19 cellular contexts compared by ENCODE assay signal in genomic region chr5:124555179-124555578, GRCh38.
DNase-seq lines count a peak whose midpoint lies in the region; ATAC-seq and TF ChIP-seq lines count a peak whose summit lies in the region.
"Had no signal": no experiment of that assay in that cellular context is flagged by ENCODE, and none has a peak within 500 bp of the region (broad histone marks: within the 10 kb centered on the region; RNA-seq: fewer than 3 reads in every experiment).

No MANE protein-coding gene starts in this region.

- no peaks in the 10 kb centered on the region; the same call in 2 of the 3 replicates for H3K9me3 Mint-ChIP-seq in GM23338
- no peaks in the 10 kb centered on the region for H3K9me3 Mint-ChIP-seq in mesothelial cell of epicardium
- peaks cover 3% of the 10 kb centered on the region for H3K9me3 Mint-ChIP-seq in progenitor cell of endocrine pancreas (ENCODE audit: low read depth)
- H3K9me3 Mint-ChIP-seq: HFFc6 had no signal

- no peak for TF ChIP-seq CTCF in GM23338 (conservative IDR thresholded peaks at IDR 0.05; ENCODE audit: low read depth in 2 of 2)
- no peak for TF ChIP-seq CTCF in mesothelial cell of epicardium (IDR thresholded peaks at IDR 0.05; ENCODE audit: unreplicated experiment)
- TF ChIP-seq CTCF in progenitor cell of endocrine pancreas (IDR thresholded peaks at IDR 0.05; ENCODE audit: unreplicated experiment): no peak
- TF ChIP-seq CTCF in foreskin keratinocyte (conservative IDR thresholded peaks at IDR 0.05): no peak

- peaks cover 8% of the 10 kb centered on the region for H3K27me3 Mint-ChIP-seq in GM23338 (ENCODE audit: insufficient read depth, low read depth, poor library complexity)
- no peaks in the 10 kb centered on the region for H3K27me3 Mint-ChIP-seq in mesothelial cell of epicardium (ENCODE audit: low read depth)
- H3K27me3 Mint-ChIP-seq in progenitor cell of endocrine pancreas: no peaks in the 10 kb centered on the region
- H3K27me3 Mint-ChIP-seq: B cell had no signal

- peaks cover 17% of the 10 kb centered on the region; the same call in 1 of the 2 replicates for H3K27me3 ChIP-seq in GM23338 (ENCODE audit: insufficient read depth)
- no peaks in the 10 kb centered on the region for H3K27me3 ChIP-seq in foreskin keratinocyte
- H3K27me3 ChIP-seq: MG63 had no signal

- H4K20me1 ChIP-seq in GM23338 (replicated peaks; ENCODE audit: insufficient read depth): no peaks in the 10 kb centered on the region

- no peak overlapping the region for H3K27ac Mint-ChIP-seq in GM23338
- H3K27ac Mint-ChIP-seq in mesothelial cell of epicardium: peak overlapping the region; percentile 31
- H3K27ac Mint-ChIP-seq in progenitor cell of endocrine pancreas: peak overlapping the region; percentile 53
- H3K27ac Mint-ChIP-seq: B cell, CD14-positive monocyte, H9, HFFc6 had no signal

- no peak overlapping the region for H2AFZ ChIP-seq in GM23338

- H3K4me3 Mint-ChIP-seq in GM23338: no peak overlapping the region
- no peak overlapping the region for H3K4me3 Mint-ChIP-seq in mesothelial cell of epicardium
- H3K4me3 Mint-ChIP-seq in progenitor cell of endocrine pancreas (ENCODE audit: low read depth): no peak overlapping the region
- H3K4me3 Mint-ChIP-seq: B cell, CD14-positive monocyte, H9, HFFc6 had no signal

- H3K4me2 ChIP-seq in GM23338: peak overlapping the region; percentile 3; the same call in 1 of the 2 replicates

- DNase-seq in GM23338 (ENCODE audit: low spot score) (no peak), caudate nucleus (lab: John Stamatoyannopoulos, UW) (no peak), mesothelial cell of epicardium (ENCODE audit: low spot score in 2 of 2, unreplicated experiment in 2 of 2) (no peak), progenitor cell of endocrine pancreas (ENCODE audit: low spot score, unreplicated experiment) (no peak), foreskin keratinocyte (no peak), AG20443 (ENCODE audit: low spot score) (no peak), glomerular visceral epithelial cell (ENCODE audit: extremely low spot score) (no peak)
- DNase-seq: DMS79 treated with DMSO at 0.1 percent for 48 hours, H9, HFFc6, MG63, NCI-H1436, NCI-H187 treated with DMSO at 0.1 percent for 48 hours, NCI-H2107, NCI-H446 treated with DMSO at 0.1 percent for 48 hours, NCI-H526 treated with DMSO at 0.1 percent for 48 hours, Right ventricle myocardium superior had no signal

- H3K36me3 ChIP-seq in GM23338 (ENCODE audit: insufficient read depth): no peaks in the 10 kb centered on the region
- H3K36me3 ChIP-seq: MG63 had no signal

- H3K27ac ChIP-seq in GM23338 (ENCODE audit: low read depth): no peak overlapping the region
- H3K27ac ChIP-seq in caudate nucleus (ENCODE audit: low read depth, low read length): peak overlapping the region; percentile 18
- H3K27ac ChIP-seq in foreskin keratinocyte: no peak overlapping the region

- peaks cover 21% of the 10 kb centered on the region for H3K4me1 Mint-ChIP-seq in GM23338
- peaks cover 29% of the 10 kb centered on the region for H3K4me1 Mint-ChIP-seq in mesothelial cell of epicardium
- H3K4me1 Mint-ChIP-seq in progenitor cell of endocrine pancreas (ENCODE audit: low read depth): peaks cover 21% of the 10 kb centered on the region
- H3K4me1 Mint-ChIP-seq: CD14-positive monocyte had no signal

- H3K79me2 ChIP-seq in GM23338 (replicated peaks; ENCODE audit: insufficient read depth): no peaks in the 10 kb centered on the region

- no peaks in the 10 kb centered on the region for H3K9me2 ChIP-seq in GM23338 (ENCODE audit: insufficient read depth)

- no peak overlapping the region for H3K4me3 ChIP-seq in GM23338
- H3K4me3 ChIP-seq: MG63 had no signal

- H3F3A ChIP-seq in GM23338 (replicated peaks; ENCODE audit: low read depth): no peaks in the 10 kb centered on the region

- ATAC-seq in GM23338 (no peak), foreskin keratinocyte (no peak)

- H3K36me3 Mint-ChIP-seq in GM23338 (ENCODE audit: low read depth): peaks cover 6% of the 10 kb centered on the region; the same call in 1 of the 3 replicates
- no peaks in the 10 kb centered on the region for H3K36me3 Mint-ChIP-seq in mesothelial cell of epicardium
- no peaks in the 10 kb centered on the region for H3K36me3 Mint-ChIP-seq in progenitor cell of endocrine pancreas (ENCODE audit: insufficient read depth)
- H3K36me3 Mint-ChIP-seq: CD14-positive monocyte had no signal

- H3K4me1 ChIP-seq in GM23338 (ENCODE audit: insufficient read depth): peaks cover 25% of the 10 kb centered on the region
- no peaks in the 10 kb centered on the region for H3K4me1 ChIP-seq in foreskin keratinocyte

TF ChIP-seq in GM23338, 12 proteins besides CTCF, POLR2A, EP300 and RAD21 (continues in another document):
- TF ChIP-seq NANOG (IDR thresholded peaks at IDR 0.05; ENCODE audit: borderline replicate concordance) (no peak), ETS1 (IDR thresholded peaks at IDR 0.05) (no peak), POLR2AphosphoS5 (IDR thresholded peaks at IDR 0.05; ENCODE audit: low read depth) (no peak), REST (IDR thresholded peaks at IDR 0.05; ENCODE audit: unreplicated experiment) (no peak)
